9 cellular contexts compared by ENCODE assay signal in genomic region chr16:56610017-56610608, GRCh38. TPM values are rescaled to one million over a fixed set of nuclear protein-coding genes. Genes with fewer than 3 reads are reported as not detected.
DNase-seq lines count a peak whose midpoint lies in the region; TF ChIP-seq lines count a peak whose summit lies in the region.
"Had no signal": no experiment of that assay in that cellular context is flagged by ENCODE, and none has a peak within 500 bp of the region (broad histone marks: within the 10 kb centered on the region; RNA-seq: fewer than 3 reads in every experiment).

No MANE protein-coding gene starts in this region.

- H3K9me3 ChIP-seq in prostate gland (no peaks in the 10 kb centered on the region), vagina (no peaks in the 10 kb centered on the region)

- WGBS in prostate gland, result 16% methylated on average over 10 of the region's 10 CpGs

- H3K27me3 ChIP-seq in prostate gland (replicated peaks; ENCODE audit: insufficient read depth), result no peaks in the 10 kb centered on the region
- no peaks in the 10 kb centered on the region for H3K27me3 ChIP-seq in vagina

- DNase-seq in GM12864 (ENCODE audit: low read depth) (no peak), NOMO-1 treated with DMSO at 0.1 percent for 48 hours (lab: John Stamatoyannopoulos, UW; ENCODE audit: unreplicated experiment) (peak; percentile 51), fibroblast of mammary gland (ENCODE audit: low read depth) (peak; percentile 98), prostate gland (ENCODE audit: low spot score) (peak; percentile 49), vagina (ENCODE audit: extremely low spot score in 2 of 2) (no peak), SK-N-DZ (ENCODE audit: low spot score) (no peak), cerebellar nuclear complex (lab: John Stamatoyannopoulos, UW) (no peak)
- DNase-seq in activated T-cell treated with anti-CD3 and anti-CD28 coated beads, Interleukin-2, amount 50 U/mL, for 1 hour, result peak; percentile 55

- H3K4me1 ChIP-seq in prostate gland (replicated peaks), result peaks cover 22% of the 10 kb centered on the region
- peaks cover 51% of the 10 kb centered on the region for H3K4me1 ChIP-seq in vagina

- intact Hi-C loops in prostate gland (cut with DNase I) (no loop called here), vagina (cut with DNase I) (loop anchor here (2.0 kb wide), 1 partner anchor 15 kb away; the partner anchor contains the start of gene MT1E)

- peak; percentile 15 for TF ChIP-seq POLR2A in prostate gland (IDR thresholded peaks at IDR 0.05)
- no peak for TF ChIP-seq POLR2A in vagina (IDR thresholded peaks at IDR 0.05)

- H3K36me3 ChIP-seq in prostate gland (no peaks in the 10 kb centered on the region), vagina (no peaks in the 10 kb centered on the region)
- H3K36me3 ChIP-seq: cardiac muscle cell had no signal

- TF ChIP-seq CTCF in GM12864 (IDR thresholded peaks at IDR 0.05; ENCODE audit: low read depth, low read length, missing control alignments) (no peak), fibroblast of mammary gland (conservative IDR thresholded peaks at IDR 0.05; ENCODE audit: control insufficient read depth, insufficient read depth, low read depth, low read length) (no peak), prostate gland (IDR thresholded peaks at IDR 0.05) (no peak), vagina (IDR thresholded peaks at IDR 0.05) (no peak)

- peak overlapping the region; percentile 86 to 90 for H3K27ac ChIP-seq in prostate gland
- peak overlapping the region; percentile 83 for H3K27ac ChIP-seq in vagina
- H3K27ac ChIP-seq: cardiac muscle cell had no signal

- peak overlapping the region; percentile 58 for H3K4me3 ChIP-seq in GM12864 (ENCODE audit: low read depth, low read length)
- peak overlapping the region; percentile 81 for H3K4me3 ChIP-seq in fibroblast of mammary gland (ENCODE audit: control insufficient read depth, low read depth, low read length)
- peak overlapping the region; percentile 33 to 57 for H3K4me3 ChIP-seq in prostate gland
- H3K4me3 ChIP-seq in vagina, result peak overlapping the region; percentile 63 to 67
- H3K4me3 ChIP-seq: cardiac muscle cell had no signal

RNA-seq across cellular contexts. Expression of gene MT2A, which starts 1.7 kb away (rescaled TPM):
- total RNA-seq in prostate gland, result 100 to 1,000 TPM; 134 to 214 TPM
- 661 TPM for total RNA-seq in vagina
- not detected in 2 replicates for polyA plus RNA-seq in SK-N-DZ (2014; cell fraction: cytosol; rRNA removed)
- 1.5 TPM in 1 of 2 replicates, not detected in the other for polyA plus RNA-seq in SK-N-DZ (2014; cell fraction: nucleus; rRNA removed)
- total RNA-seq: cardiac muscle cell had no signal

RNA-seq across cellular contexts. Expression of gene MT1E, which starts 15.5 kb away (rescaled TPM):
- total RNA-seq in prostate gland, result 100 to 1,000 TPM; 110 to 339 TPM
- 564 TPM for total RNA-seq in vagina
- 0.49 TPM in 1 of 2 replicates, not detected in the other for polyA plus RNA-seq in SK-N-DZ (2014; cell fraction: cytosol; rRNA removed)
- not detected in 2 replicates for polyA plus RNA-seq in SK-N-DZ (2014; cell fraction: nucleus; rRNA removed)

RNA-seq across cellular contexts. Expression of gene MT3, which starts 20.8 kb away (rescaled TPM):
- total RNA-seq in prostate gland, result 1 to 10 TPM in 1 of 2 donors, not detected in 1; 1.6 TPM
- total RNA-seq in vagina, result 12.8 TPM
- not detected in 2 replicates for polyA plus RNA-seq in SK-N-DZ (2014; cell fraction: cytosol; rRNA removed)
- not detected in 2 replicates for polyA plus RNA-seq in SK-N-DZ (2014; cell fraction: nucleus; rRNA removed)
- total RNA-seq: cardiac muscle cell had no signal

RNA-seq across cellular contexts. Expression of gene MT1M, which starts 22.3 kb away (rescaled TPM):
- total RNA-seq in prostate gland, result 10 to 100 TPM; 14.8 to 37.4 TPM
- total RNA-seq in vagina, result 63.3 TPM
- polyA plus RNA-seq in SK-N-DZ (2014; cell fraction: cytosol; rRNA removed), result not detected in 2 replicates
- polyA plus RNA-seq in SK-N-DZ (2014; cell fraction: nucleus; rRNA removed), result not detected in 2 replicates
- total RNA-seq: cardiac muscle cell had no signal
- polyA plus RNA-seq: cardiac muscle cell had no signal

RNA-seq across cellular contexts. Expression of gene MT1A, which starts 28.4 kb away (rescaled TPM):
- total RNA-seq in prostate gland, result 1 to 10 TPM in 1 of 2 donors, not detected in 1; 6.9 TPM
- 110 TPM for total RNA-seq in vagina
- polyA plus RNA-seq in SK-N-DZ (2014; cell fraction: cytosol; rRNA removed), result not detected in 2 replicates
- polyA plus RNA-seq in SK-N-DZ (2014; cell fraction: nucleus; rRNA removed), result not detected in 2 replicates
- total RNA-seq: cardiac muscle cell had no signal
- polyA plus RNA-seq: cardiac muscle cell had no signal

Comparison
In these comparisons a context has a peak if more than half of its experiments do, and no peak if none do; other contexts are left out.
1. DNase-seq: peak in NOMO-1 treated with DMSO at 0.1 percent for 48 hours (single experiment), activated T-cell treated with anti-CD3 and anti-CD28 coated beads, Interleukin-2, amount 50 U/mL, for 1 hour (single experiment), fibroblast of mammary gland (single experiment) and prostate gland (single experiment); none in GM12864 (single experiment), vagina (0 of 2), SK-N-DZ (single experiment) and cerebellar nuclear complex (0 of 2).
2. Peak in every context shown above with its lines, with median percentiles within 50 percentile points of each other: H3K4me3 ChIP-seq.